8 cellular contexts compared by ENCODE assay signal in the genomic region with DNA sequence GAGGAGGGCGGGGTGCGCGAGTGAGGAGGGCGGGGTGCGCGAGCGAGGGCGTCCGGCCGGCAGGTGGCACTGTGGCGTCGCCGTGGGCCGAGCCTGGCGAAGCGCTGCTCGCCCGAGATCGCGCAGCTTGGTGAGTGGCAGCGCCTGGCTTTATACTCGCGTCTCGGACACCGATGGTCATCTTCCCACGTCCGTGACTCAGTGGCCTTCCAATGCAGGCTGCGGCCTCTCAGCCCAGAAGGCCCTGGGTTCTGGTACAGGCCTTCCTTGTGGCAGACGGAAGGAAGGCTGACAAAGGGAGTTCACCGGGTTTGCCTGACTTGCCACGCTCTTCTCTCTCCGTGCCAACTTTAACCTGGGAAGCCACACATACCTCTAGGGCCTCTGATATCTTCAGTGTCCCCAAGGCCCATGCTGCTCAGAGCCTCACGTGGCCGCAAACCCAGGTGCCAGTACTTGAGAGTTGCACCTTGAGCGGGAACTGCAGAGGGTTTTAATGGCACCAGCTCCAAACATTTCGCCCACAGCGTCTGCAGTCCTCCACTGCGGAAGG.
DNase-seq lines count a peak whose midpoint lies in the region; ATAC-seq and TF ChIP-seq lines count a peak whose summit lies in the region.

No MANE protein-coding gene starts in this region.

- H3K4me2 ChIP-seq in OCI-LY3 (ENCODE audit: low read length), result peak overlapping the region; percentile 86

- H3K4me3 Mint-ChIP-seq in naive thymus-derived CD8-positive, alpha-beta T cell, result peak overlapping the region; percentile 76 to 92 (median 86)
- H3K4me3 Mint-ChIP-seq in stimulated activated memory B cell treated with anti-CD40 and anti-IgM and Interleukin-4, amounts not matched to agents 10 μg/mL and 1 μg/mL and 100 μg/mL, for 72 hours, result peak overlapping the region; percentile 90

- TF ChIP-seq CTCF in 22Rv1 (IDR thresholded peaks at IDR 0.05) (peak; percentile 65), OCI-LY3 (IDR thresholded peaks at IDR 0.05; ENCODE audit: low read depth, low read length) (peak; percentile 43)

- no peaks in the 10 kb centered on the region for H3K9me3 ChIP-seq in OCI-LY3 (ENCODE audit: insufficient read depth, low read length)

- H3K27ac ChIP-seq in 22Rv1 (no peak overlapping the region), OCI-LY3 (ENCODE audit: low read length) (no peak overlapping the region)

- DNase-seq in activated T-helper 1 cell treated with Interleukin-2 at 50 U/mL for 16 hours (ENCODE audit: low read depth) (peak; percentile 84), fibroblast of gingiva (ENCODE audit: low read depth) (peak; percentile 68)
- DNase-seq in naive thymus-derived CD8-positive, alpha-beta T cell, result peak; percentile 74 to 91 (median 88)

- H2AFZ ChIP-seq in OCI-LY3 (ENCODE audit: low read depth, low read length), result peak overlapping the region; percentile 78

- H3K79me2 ChIP-seq in OCI-LY3 (ENCODE audit: low read length), result no peaks in the 10 kb centered on the region

- POLR2A ChIA-PET in naive thymus-derived CD8-positive, alpha-beta T cell (lab: Charles Lee), result interaction anchor here (0.5 to 2.0 kb wide), 9 partner anchors 401 to 801 kb away, joined by 3 to 20 read pairs (median 3); a partner anchor contains a TSS

- H3K36me3 Mint-ChIP-seq in naive thymus-derived CD8-positive, alpha-beta T cell, result no peaks in the 10 kb centered on the region
- H3K36me3 Mint-ChIP-seq in stimulated activated memory B cell treated with anti-CD40 and anti-IgM and Interleukin-4, amounts not matched to agents 10 μg/mL and 1 μg/mL and 100 μg/mL, for 72 hours, result no peaks in the 10 kb centered on the region

- H3K4me3 ChIP-seq in OCI-LY3 (ENCODE audit: low read length), result peak overlapping the region; percentile 78

- H3K9ac ChIP-seq in OCI-LY3 (ENCODE audit: low read length), result peak overlapping the region; percentile 55

- 0 out of 2 replicates have a peak, but pooled peaks cover 3% of the 10 kb centered on the region for H3K4me1 ChIP-seq in OCI-LY3 (ENCODE audit: low read length)

- ATAC-seq in GM18502 (IDR thresholded peaks at IDR 0.05; ENCODE audit: poor library complexity, unreplicated experiment) (peak; percentile 94), HG02981 (IDR thresholded peaks at IDR 0.05; ENCODE audit: unreplicated experiment) (peak; percentile 80)
- ATAC-seq in naive thymus-derived CD8-positive, alpha-beta T cell, result peak; percentile 89 to 90
- ATAC-seq in stimulated activated memory B cell treated with anti-CD40 and anti-IgM and Interleukin-4, amounts not matched to agents 10 μg/mL and 1 μg/mL and 100 μg/mL, for 72 hours, result peak; percentile 97

- no peaks in the 10 kb centered on the region for H3K36me3 ChIP-seq in OCI-LY3 (replicated peaks; ENCODE audit: low read depth, low read length)

- peaks cover 0 to 8% (median 1%) of the 10 kb centered on the region in 5 donors for H3K27me3 Mint-ChIP-seq in naive thymus-derived CD8-positive, alpha-beta T cell
- peaks cover 8% of the 10 kb centered on the region for H3K27me3 Mint-ChIP-seq in stimulated activated memory B cell treated with anti-CD40 and anti-IgM and Interleukin-4, amounts not matched to agents 10 μg/mL and 1 μg/mL and 100 μg/mL, for 72 hours

- peak overlapping the region; percentile 71 to 97 (median 92) for H3K27ac Mint-ChIP-seq in naive thymus-derived CD8-positive, alpha-beta T cell
- peak overlapping the region; percentile 81 for H3K27ac Mint-ChIP-seq in stimulated activated memory B cell treated with anti-CD40 and anti-IgM and Interleukin-4, amounts not matched to agents 10 μg/mL and 1 μg/mL and 100 μg/mL, for 72 hours

- no peaks in the 10 kb centered on the region for H3K9me3 Mint-ChIP-seq in naive thymus-derived CD8-positive, alpha-beta T cell
- no peaks in the 10 kb centered on the region for H3K9me3 Mint-ChIP-seq in stimulated activated memory B cell treated with anti-CD40 and anti-IgM and Interleukin-4, amounts not matched to agents 10 μg/mL and 1 μg/mL and 100 μg/mL, for 72 hours

- peaks cover 5 to 21% (median 19%) of the 10 kb centered on the region in 4 donors for H3K4me1 Mint-ChIP-seq in naive thymus-derived CD8-positive, alpha-beta T cell
- peaks cover 6% of the 10 kb centered on the region for H3K4me1 Mint-ChIP-seq in stimulated activated memory B cell treated with anti-CD40 and anti-IgM and Interleukin-4, amounts not matched to agents 10 μg/mL and 1 μg/mL and 100 μg/mL, for 72 hours

- H4K20me1 ChIP-seq in OCI-LY3 (ENCODE audit: insufficient read depth, low read length), result no peaks in the 10 kb centered on the region

- peaks cover 34% of the 10 kb centered on the region for H3K27me3 ChIP-seq in OCI-LY3 (ENCODE audit: low read depth, low read length)
